In genomic region chr14:22929104-22929847, GRCh38 we compare ENCODE assay signal across 8 cellular contexts. TPM values are rescaled to one million over a fixed set of nuclear protein-coding genes. Genes with fewer than 3 reads are reported as not detected.
DNase-seq lines count a peak whose midpoint lies in the region; ATAC-seq and TF ChIP-seq lines count a peak whose summit lies in the region.

Gene PRMT5 (minus strand): TSS chr14:22929376. CDS start chr14:22929361, 15 bp downstream.

- TF ChIP-seq RAD21 in SK-N-SH (IDR thresholded peaks at IDR 0.05; ENCODE audit: low read length): no peak

- under 1% methylated on average over 36 of the region's 47 CpGs for WGBS in SK-N-SH (ENCODE audit: low lambda C conversion rate)
- under 1% methylated on average over 26 of the region's 47 CpGs for WGBS in suprapubic skin

- H3K27me3 ChIP-seq in SK-N-SH (ENCODE audit: insufficient read depth) (no peaks in the 10 kb centered on the region), suprapubic skin (no peaks in the 10 kb centered on the region)

- TF ChIP-seq CTCF in GM10248 (IDR thresholded peaks at IDR 0.05; ENCODE audit: control extremely low read depth, extremely low read depth, low read depth, missing control alignments) (no peak), SK-N-SH (IDR thresholded peaks at IDR 0.05) (no peak), suprapubic skin (IDR thresholded peaks at IDR 0.05) (no peak)

- CTCF ChIA-PET in GM10248 (lab: Yijun Ruan, JAX) (interaction anchor here (0.6 to 6.4 kb wide), 35 partner anchors 9 to 366 kb away, joined by 3 to 63 read pairs (median 6); partner anchors contain the start of genes ACIN1, AJUBA, C14orf119 and CDH24), SK-N-SH (lab: Yijun Ruan, JAX) (interaction anchor here (0.6 to 3.7 kb wide), 32 partner anchors 9 to 153 kb away, joined by 3 to 36 read pairs (median 7); partner anchors contain the start of genes AJUBA, CDH24, HAUS4 and LRP10)

- H3K27ac ChIP-seq in SK-N-SH (ENCODE audit: low read depth in 2 of 2, low read length in 1 of 2) (peak within 1 kb of the TSS; percentile 85 to 89), suprapubic skin (peak within 1 kb of the TSS; percentile 87)

- POLR2A ChIA-PET in GM10248 (lab: Yijun Ruan, JAX) (interaction anchor here (0.5 to 2.9 kb wide), 6 partner anchors 10 to 371 kb away, joined by 3 to 22 read pairs (median 3); partner anchors contain the start of genes AJUBA and RBM23), SK-N-SH (lab: Yijun Ruan, JAX) (interaction anchor here (0.7 to 1.6 kb wide), 5 partner anchors 11 to 80 kb away, joined by 3 to 15 read pairs (median 4); partner anchors contain the start of genes HAUS4 and RBM23)

- no peaks in the 10 kb centered on the region for H4K20me1 ChIP-seq in SK-N-SH (ENCODE audit: insufficient read depth)

- peaks cover 13% of the 10 kb centered on the region for H3F3A ChIP-seq in SK-N-SH (replicated peaks; ENCODE audit: insufficient read depth)

- H2AFZ ChIP-seq in SK-N-SH (ENCODE audit: low read depth): peak within 1 kb of the TSS; percentile 94

- H3K9ac ChIP-seq in SK-N-SH: peak within 1 kb of the TSS; percentile 86

- TF ChIP-seq EP300 in SK-N-SH (IDR thresholded peaks at IDR 0.05; ENCODE audit: borderline replicate concordance in 1 of 2, low read depth in 1 of 2, low read length in 1 of 2): peak in 1 of 2 experiments; percentile 70; a peak in 1 of 4 replicates
- no peak for TF ChIP-seq EP300 in suprapubic skin (IDR thresholded peaks at IDR 0.05)

- H3K9me3 ChIP-seq in SK-N-SH: no peaks in the 10 kb centered on the region
- H3K9me3 ChIP-seq in suprapubic skin: no peaks in the 10 kb centered on the region

- peak in 1 of 2 donors; percentile 79 for TF ChIP-seq POLR2A in suprapubic skin (IDR thresholded peaks at IDR 0.05)

- peaks cover 16 to 18% of the 10 kb centered on the region in 2 experiments for H3K36me3 ChIP-seq in SK-N-SH (replicated peaks in 1 of 2; ENCODE audit: control insufficient read depth in 1 of 2, insufficient read depth in 2 of 2, low read length in 1 of 2)
- H3K36me3 ChIP-seq in suprapubic skin: peaks cover 23% of the 10 kb centered on the region

- H3K4me2 ChIP-seq in SK-N-SH: peak within 1 kb of the TSS; percentile 94

- H3K79me2 ChIP-seq in SK-N-SH (ENCODE audit: insufficient read depth): peaks cover 28% of the 10 kb centered on the region

- DNase-seq in GM10248 (ENCODE audit: extremely low spot score): peak; percentile 94
- peak; percentile 100 for DNase-seq in NCI-H1092 (lab: John Stamatoyannopoulos, UW)
- peak; percentile 91 for DNase-seq in SK-N-SH
- peak; percentile 98 for DNase-seq in activated naive CD4-positive, alpha-beta T cell treated with anti-CD3 and anti-CD28 coated beads, Interleukin-2, amount 50 U/mL, for 16 hours
- DNase-seq in globus pallidus (ENCODE audit: low spot score): peak; percentile 100
- peak; percentile 68 to 100 (median 98) for DNase-seq in nucleus accumbens (lab: John Stamatoyannopoulos, UW)
- peak; percentile 100 for DNase-seq in suprapubic skin (ENCODE audit: low spot score in 2 of 2)

- no peaks in the 10 kb centered on the region for H3K9me2 ChIP-seq in SK-N-SH

- H3K4me1 ChIP-seq in SK-N-SH (ENCODE audit: control insufficient read depth in 1 of 2, insufficient read depth in 2 of 2, low read depth in 1 of 2, low read length in 1 of 2) (peaks cover 9 to 12% of the 10 kb centered on the region in 2 experiments; a peak in 2 of 4 replicates), suprapubic skin (peaks cover 16% of the 10 kb centered on the region)

- ATAC-seq in HG02610 (IDR thresholded peaks at IDR 0.05; ENCODE audit: unreplicated experiment): peak; percentile 92

- peak within 1 kb of the TSS; percentile 83 to 84 for H3K4me3 ChIP-seq in SK-N-SH (ENCODE audit: low read depth in 2 of 2, low read length in 1 of 2)
- H3K4me3 ChIP-seq in suprapubic skin: peak within 1 kb of the TSS; percentile 65

TF ChIP-seq in SK-N-SH, 30 proteins besides CTCF, POLR2A, EP300 and RAD21 (continues in another document):
- TF ChIP-seq GABPA (IDR thresholded peaks at IDR 0.05; ENCODE audit: low read depth) (0 out of 2 replicates have a peak, but pooled peaks have one; percentile 25), REST (IDR thresholded peaks at IDR 0.05; ENCODE audit: low read depth, low read length) (0 out of 2 replicates have a peak, but pooled peaks have one; percentile 46), FOXJ3 (CRISPR knock-in tag; IDR thresholded peaks at IDR 0.05) (no peak), MAX (IDR thresholded peaks at IDR 0.05; ENCODE audit: low read depth) (peak; percentile 74; the same call in 1 of the 2 replicates), RXRA (IDR thresholded peaks at IDR 0.05; ENCODE audit: borderline replicate concordance, low read depth) (no peak), TCF12 (IDR thresholded peaks at IDR 0.05) (no peak), GATA2 (CRISPR knock-in tag; IDR thresholded peaks at IDR 0.05) (no peak), USF1 (IDR thresholded peaks at IDR 0.05; ENCODE audit: borderline replicate concordance, low read depth) (no peak), NFIC (IDR thresholded peaks at IDR 0.05; ENCODE audit: borderline replicate concordance) (no peak), ZBTB33 (IDR thresholded peaks at IDR 0.05; ENCODE audit: borderline replicate concordance, low read depth) (no peak), TAF1 (IDR thresholded peaks at IDR 0.05; ENCODE audit: borderline replicate concordance, low read depth, low read length) (peak; percentile 93), RCOR1 (IDR thresholded peaks at IDR 0.05; ENCODE audit: low read length) (peak; percentile 51; the same call in 1 of the 2 replicates), ELF1 (IDR thresholded peaks at IDR 0.05) (no peak), FOSL2 (IDR thresholded peaks at IDR 0.05; ENCODE audit: borderline replicate concordance, low read depth) (peak; percentile 66; the same call in 1 of the 2 replicates), JUND (IDR thresholded peaks at IDR 0.05) (no peak), IRF3 (IDR thresholded peaks at IDR 0.05; ENCODE audit: low read depth, low read length) (0 out of 2 replicates have a peak, but pooled peaks have one; percentile 33)

RNA-seq across cellular contexts. Expression of gene PRMT5, which starts in this region (rescaled TPM):
- polyA plus RNA-seq in SK-N-SH (2012; rRNA removed): 132 and 174 TPM in 2 replicates
- polyA plus RNA-seq in SK-N-SH (2012; cell fraction: cytosol; rRNA removed): 103 and 123 TPM in 2 replicates
- 158 and 224 TPM in 2 replicates for polyA plus RNA-seq in SK-N-SH (2012; cell fraction: nucleus; rRNA removed)
- 10 to 100 TPM; 44.0 to 58.4 (median 50.3) TPM for total RNA-seq in suprapubic skin

Comparison
In these comparisons a context has a peak if more than half of its experiments do, and no peak if none do; other contexts are left out.
1. Peak in every context shown above with its lines: DNase-seq, ATAC-seq, H3K4me3 ChIP-seq and H3K27ac ChIP-seq.